Comparison of ENCODE assay signal across 9 cellular contexts in the genomic region with DNA sequence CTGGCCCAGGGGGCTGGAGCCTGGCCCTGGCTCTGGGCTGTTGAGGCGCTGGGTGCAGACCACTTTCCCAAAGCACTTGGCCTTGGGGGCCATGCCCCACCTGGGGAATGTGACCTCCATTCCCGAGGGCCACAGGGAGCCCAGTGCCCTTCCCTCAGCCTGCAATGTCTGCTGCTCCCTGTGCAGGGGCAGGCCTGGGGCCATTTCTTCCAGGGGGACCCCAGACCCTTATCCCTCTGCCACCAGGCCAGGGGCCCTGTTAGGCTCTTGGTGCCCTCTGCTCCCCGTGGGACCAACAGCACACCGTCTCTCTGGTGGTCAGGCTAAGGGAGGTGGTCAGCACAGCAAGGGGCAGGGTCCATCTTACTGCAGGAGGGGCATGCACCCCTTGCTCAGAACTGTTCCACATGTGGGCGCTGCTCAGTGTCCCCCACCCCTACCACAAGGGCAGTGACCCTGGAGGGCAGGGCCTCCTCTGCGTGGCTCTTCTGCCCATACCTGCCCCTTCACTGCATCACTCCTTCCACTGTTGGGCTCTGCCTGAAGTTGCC. TPM values are rescaled to one million over a fixed set of nuclear protein-coding genes. Genes with fewer than 3 reads are reported as not detected.
DNase-seq lines count a peak whose midpoint lies in the region; ATAC-seq, FAIRE-seq and TF ChIP-seq lines count a peak whose summit lies in the region.
"Had no signal": no experiment of that assay in that cellular context is flagged by ENCODE, and none has a peak within 500 bp of the region (broad histone marks: within the 10 kb centered on the region; RNA-seq: fewer than 3 reads in every experiment).

No MANE protein-coding gene starts in this region.

- intact Hi-C loops in activated T-helper 1 cell treated with anti-CD3 and anti-CD28 coated beads, Interleukin-12 subunit alpha, Interleukin-12 subunit beta, Interleukin-2, Interleukin-4 antibody, amounts not matched to agents 30 ng/mL and 10 ng/mL and 1 ng/mL, durations not matched to agents 14 hours and 24 hours and 36 hours (cut with micrococcal nuclease): no loop called here
- intact Hi-C loops in HepG2 (cut with micrococcal nuclease; ENCODE audit: unreplicated experiment) (no loop called here), testis (cut with DNase I; ENCODE audit: low total_unique reads) (no loop called here)

- H3K79me2 ChIP-seq in HepG2 (ENCODE audit: insufficient read depth, low read length): no peaks in the 10 kb centered on the region

- BruUV-seq in HepG2 (replicated peaks; lab: Mats Ljungman, UMichigan): TSS peak; percentile 78

- TF ChIP-seq RAD21 in HepG2 (CRISPR knock-in tag; IDR thresholded peaks at IDR 0.05): no peak

- peaks cover 4 to 10% of the 10 kb centered on the region in 2 experiments; a peak in 3 of 5 replicates for H3K27me3 ChIP-seq in HepG2 (ENCODE audit: control insufficient read depth in 1 of 2, insufficient read depth in 2 of 2, low read length in 2 of 2)
- no peaks in the 10 kb centered on the region for H3K27me3 ChIP-seq in testis

- H3K4me3 ChIP-seq in HepG2 (replicated peaks in 1 of 3; ENCODE audit: insufficient read depth in 1 of 3, low read depth in 2 of 3, low read length in 3 of 3): peak overlapping the region; percentile 44 to 73 (median 52)
- peak overlapping the region; percentile 37 to 72 for H3K4me3 ChIP-seq in testis

- peaks cover 6% of the 10 kb centered on the region for H3K4me1 Mint-ChIP-seq in activated CD8-positive, alpha-beta memory T cell treated with anti-CD3 and anti-CD28 coated beads, Interleukin-2, amount 10 ng/mL, durations not matched to agents 7 days and 5 days
- no peaks in the 10 kb centered on the region for H3K4me1 Mint-ChIP-seq in activated T-helper 1 cell treated with anti-CD3 and anti-CD28 coated beads, Interleukin-12 subunit alpha, Interleukin-12 subunit beta, Interleukin-2, Interleukin-4 antibody, amounts not matched to agents 30 ng/mL and 10 ng/mL and 1 ng/mL, durations not matched to agents 14 hours and 24 hours and 36 hours (ENCODE audit: low read depth)

- TF ChIP-seq CTCF in HepG2 (CRISPR knock-in tag; IDR thresholded peaks at IDR 0.05): peak; percentile 17; the same call in 1 of the 2 replicates
- TF ChIP-seq CTCF in testis (IDR thresholded peaks at IDR 0.05): no peak

- peak overlapping the region; percentile 59 for H3K27ac ChIP-seq in HepG2 (ENCODE audit: extremely low read length, insufficient read depth, low read length)
- peak overlapping the region in 1 of 2 donors; percentile 64 for H3K27ac ChIP-seq in testis

- no peak for DNase-seq in activated CD8-positive, alpha-beta memory T cell treated with anti-CD3 and anti-CD28 coated beads, Interleukin-2, amount 10 ng/mL, durations not matched to agents 7 days and 5 days
- no peak for DNase-seq in activated CD8-positive, alpha-beta memory T cell treated with anti-CD3 and anti-CD28 coated beads for 24 hours
- DNase-seq in activated T-helper 1 cell treated with anti-CD3 and anti-CD28 coated beads, Interleukin-12 subunit alpha, Interleukin-12 subunit beta, Interleukin-2, Interleukin-4 antibody, amounts not matched to agents 30 ng/mL and 10 ng/mL and 1 ng/mL, durations not matched to agents 14 hours and 24 hours and 36 hours (ENCODE audit: low spot score): no peak
- DNase-seq in HepG2 (ENCODE audit: low spot score) (no peak), testis (no peak), ACHN (no peak), NCI-H2196 treated with DMSO at 0.1 percent for 48 hours (lab: John Stamatoyannopoulos, UW; ENCODE audit: unreplicated experiment) (no peak)

- no peaks in the 10 kb centered on the region for H3K36me3 Mint-ChIP-seq in activated CD8-positive, alpha-beta memory T cell treated with anti-CD3 and anti-CD28 coated beads, Interleukin-2, amount 10 ng/mL, durations not matched to agents 7 days and 5 days
- no peaks in the 10 kb centered on the region for H3K36me3 Mint-ChIP-seq in activated T-helper 1 cell treated with anti-CD3 and anti-CD28 coated beads, Interleukin-12 subunit alpha, Interleukin-12 subunit beta, Interleukin-2, Interleukin-4 antibody, amounts not matched to agents 30 ng/mL and 10 ng/mL and 1 ng/mL, durations not matched to agents 14 hours and 24 hours and 36 hours (ENCODE audit: low read depth)
- H3K36me3 Mint-ChIP-seq: activated naive CD4-positive, alpha-beta T cell treated with anti-CD3 and anti-CD28 coated beads, Interleukin-2, amount 50 U/mL, for 72 hours had no signal

- peak overlapping the region; percentile 90 for H3K4me2 ChIP-seq in HepG2 (ENCODE audit: low read depth, low read length)

- WGBS in HepG2 (ENCODE audit: low lambda C conversion rate): no CpG with 5 or more reads among the region's 6 CpGs
- WGBS in testis, 2 donors: 73 to 85% methylated on average over 5 to 6 of the region's 6 CpGs

- no peaks in the 10 kb centered on the region for H4K20me1 ChIP-seq in HepG2 (ENCODE audit: insufficient read depth, low read length)

- H3K4me3 Mint-ChIP-seq in activated CD8-positive, alpha-beta memory T cell treated with anti-CD3 and anti-CD28 coated beads, Interleukin-2, amount 10 ng/mL, durations not matched to agents 7 days and 5 days: peak overlapping the region; percentile 63
- peak overlapping the region; percentile 49 for H3K4me3 Mint-ChIP-seq in activated T-helper 1 cell treated with anti-CD3 and anti-CD28 coated beads, Interleukin-12 subunit alpha, Interleukin-12 subunit beta, Interleukin-2, Interleukin-4 antibody, amounts not matched to agents 30 ng/mL and 10 ng/mL and 1 ng/mL, durations not matched to agents 14 hours and 24 hours and 36 hours

- peaks cover 9% of the 10 kb centered on the region for H3K27me3 Mint-ChIP-seq in activated CD8-positive, alpha-beta memory T cell treated with anti-CD3 and anti-CD28 coated beads, Interleukin-2, amount 10 ng/mL, durations not matched to agents 7 days and 5 days
- peaks cover 2% of the 10 kb centered on the region for H3K27me3 Mint-ChIP-seq in activated T-helper 1 cell treated with anti-CD3 and anti-CD28 coated beads, Interleukin-12 subunit alpha, Interleukin-12 subunit beta, Interleukin-2, Interleukin-4 antibody, amounts not matched to agents 30 ng/mL and 10 ng/mL and 1 ng/mL, durations not matched to agents 14 hours and 24 hours and 36 hours (ENCODE audit: insufficient read depth)

- H3K4me1 ChIP-seq in HepG2 (ENCODE audit: insufficient read depth, low read length) (peaks cover 65% of the 10 kb centered on the region), testis (peaks cover 13% of the 10 kb centered on the region)

- in situ Hi-C loops in HepG2 (cut with HindIII; ENCODE audit: extremely low pct_ligation_motif_present, low pct_unique_long_range_greater_than_20kb): no loop called here
- in situ Hi-C loops in ACHN (cut with HindIII; ENCODE audit: low pct_ligation_motif_present, low pct_unique_long_range_greater_than_20kb, low sequenced_read_pairs): no loop called here

- H3K36me3 ChIP-seq in HepG2 (replicated peaks in 1 of 2; ENCODE audit: control insufficient read depth in 1 of 2, insufficient read depth in 2 of 2, low read length in 2 of 2): no peaks in the 10 kb centered on the region
- H3K36me3 ChIP-seq in testis (ENCODE audit: low read depth, missing control alignments): no peaks in the 10 kb centered on the region

- no peaks in the 10 kb centered on the region for H3K9me3 ChIP-seq in HepG2 (ENCODE audit: low read length)
- no peaks in the 10 kb centered on the region for H3K9me3 ChIP-seq in testis

- H3K9me3 Mint-ChIP-seq in activated CD8-positive, alpha-beta memory T cell treated with anti-CD3 and anti-CD28 coated beads, Interleukin-2, amount 10 ng/mL, durations not matched to agents 7 days and 5 days (ENCODE audit: low read depth): no peaks in the 10 kb centered on the region
- no peaks in the 10 kb centered on the region for H3K9me3 Mint-ChIP-seq in activated T-helper 1 cell treated with anti-CD3 and anti-CD28 coated beads, Interleukin-12 subunit alpha, Interleukin-12 subunit beta, Interleukin-2, Interleukin-4 antibody, amounts not matched to agents 30 ng/mL and 10 ng/mL and 1 ng/mL, durations not matched to agents 14 hours and 24 hours and 36 hours
- H3K9me3 Mint-ChIP-seq: activated naive CD4-positive, alpha-beta T cell treated with anti-CD3 and anti-CD28 coated beads, Interleukin-2, amount 50 U/mL, for 72 hours had no signal

- H3K27ac Mint-ChIP-seq in activated CD8-positive, alpha-beta memory T cell treated with anti-CD3 and anti-CD28 coated beads, Interleukin-2, amount 10 ng/mL, durations not matched to agents 7 days and 5 days: no peak overlapping the region
- no peak overlapping the region for H3K27ac Mint-ChIP-seq in activated T-helper 1 cell treated with anti-CD3 and anti-CD28 coated beads, Interleukin-12 subunit alpha, Interleukin-12 subunit beta, Interleukin-2, Interleukin-4 antibody, amounts not matched to agents 30 ng/mL and 10 ng/mL and 1 ng/mL, durations not matched to agents 14 hours and 24 hours and 36 hours
- H3K27ac Mint-ChIP-seq: activated naive CD4-positive, alpha-beta T cell treated with anti-CD3 and anti-CD28 coated beads, Interleukin-2, amount 50 U/mL, for 72 hours had no signal

- POLR2A ChIA-PET in HepG2 (lab: Yijun Ruan, JAX): interaction anchor here (1.0 to 1.7 kb wide), 7 partner anchors 10 to 143 kb away, joined by 3 to 18 read pairs (median 9); no protein-coding TSS in a partner anchor

- no peak overlapping the region for H2AFZ ChIP-seq in HepG2 (ENCODE audit: low read length)

- peak overlapping the region; percentile 64 for H3K9ac ChIP-seq in HepG2 (ENCODE audit: insufficient read depth, low read depth, low read length)

- FAIRE-seq in HepG2 (lab: Jason Lieb, UNC): no peak

- TF ChIP-seq EP300 in HepG2 (IDR thresholded peaks at IDR 0.05; ENCODE audit: low read depth in 2 of 2, low read length in 2 of 2) (no peak), HepG2 (CRISPR knock-in tag; IDR thresholded peaks at IDR 0.05; ENCODE audit: borderline replicate concordance) (0 out of 2 replicates have a peak, but pooled peaks have one; percentile 3)

- CTCF ChIA-PET in activated CD8-positive, alpha-beta memory T cell treated with anti-CD3 and anti-CD28 coated beads, Interleukin-2, amount 10 ng/mL, durations not matched to agents 7 days and 5 days (lab: Charles Lee): interaction anchor here (2.9 kb wide), 1 partner anchor 11 kb away, joined by 12 read pairs; no protein-coding TSS in a partner anchor
- CTCF ChIA-PET in HepG2 (lab: Yijun Ruan, JAX; ENCODE audit: low intra/inter-chr PET ratio, low total read pairs): no interaction called here

- TF ChIP-seq POLR2A in HepG2 (IDR thresholded peaks at IDR 0.05; ENCODE audit: insufficient read depth in 1 of 2, low read depth in 2 of 2, low read length in 2 of 2) (no peak), testis (IDR thresholded peaks at IDR 0.05) (no peak)

- no peak for ATAC-seq in activated CD8-positive, alpha-beta memory T cell treated with anti-CD3 and anti-CD28 coated beads, Interleukin-2, amount 10 ng/mL, durations not matched to agents 7 days and 5 days
- ATAC-seq in HepG2 (peak; percentile 0; the same call in 2 of the 3 replicates), GM18858 (IDR thresholded peaks at IDR 0.05; ENCODE audit: unreplicated experiment) (no peak)

RNA-seq across cellular contexts. Expression of gene TMEM52, which starts 1.1 kb away (rescaled TPM):
- not detected for total RNA-seq in activated CD8-positive, alpha-beta memory T cell treated with anti-CD3 and anti-CD28 coated beads, Interleukin-2, amount 10 ng/mL, durations not matched to agents 7 days and 5 days
- 0.99 and 1.5 TPM in 2 replicates for total RNA-seq in activated T-helper 1 cell treated with anti-CD3 and anti-CD28 coated beads, Interleukin-12 subunit alpha, Interleukin-12 subunit beta, Interleukin-2, Interleukin-4 antibody, amounts not matched to agents 30 ng/mL and 10 ng/mL and 1 ng/mL, durations not matched to agents 14 hours and 24 hours and 36 hours
- total RNA-seq in HepG2 (2016; rRNA removed; fragmentation: Illumina TruSeq; extraction: Trizol) (12.9 and 18.7 TPM in 2 replicates), testis (100 to 1,000 TPM in 1 of 2 donors, 10 to 100 TPM in 1; 74.0 to 143 TPM)
- 49.1 and 56.2 TPM in 2 replicates for total RNA-seq in HepG2 (2016; cell fraction: cytosol; rRNA removed; fragmentation: Illumina TruSeq; extraction: Trizol; ENCODE audit: low read depth)
- 9.2 and 18.5 TPM in 2 replicates for total RNA-seq in HepG2 (2016; cell fraction: insoluble cytoplasmic fraction; rRNA removed; fragmentation: Illumina TruSeq; extraction: Trizol)
- 52.4 and 62.3 TPM in 2 replicates for total RNA-seq in HepG2 (2016; cell fraction: membrane; rRNA removed; fragmentation: Illumina TruSeq; extraction: Trizol)
- total RNA-seq in HepG2 (2016; cell fraction: nucleus; rRNA removed; fragmentation: Illumina TruSeq; extraction: Trizol): 7.7 and 11.9 TPM in 2 replicates
- polyA plus RNA-seq in HepG2 (2011; rRNA removed) (13.2 and 15.3 TPM in 2 replicates), testis (ENCODE audit: insufficient read depth, low read depth, low replicate concordance) (40.8 TPM)
- polyA plus RNA-seq in HepG2 (2011; cell fraction: cytosol; rRNA removed): 12.8 and 25.5 TPM in 2 replicates
- polyA plus RNA-seq in HepG2 (2011; cell fraction: nucleus; rRNA removed): 29.4 and 36.3 TPM in 2 replicates
- polyA plus RNA-seq in HepG2 (2012): 6.6 and 7.8 TPM in 2 replicates
- polyA plus RNA-seq in HepG2 (2016; cell fraction: cytosol; fragmentation: Illumina TruSeq; extraction: Trizol; ENCODE audit: low read depth): 77.9 and 88.5 TPM in 2 replicates
- 13.6 and 17.5 TPM in 2 replicates for polyA plus RNA-seq in HepG2 (2016; cell fraction: insoluble cytoplasmic fraction; fragmentation: Illumina TruSeq; extraction: Trizol; ENCODE audit: low read depth)
- 69.4 and 73.4 TPM in 2 replicates for polyA plus RNA-seq in HepG2 (2016; cell fraction: membrane; fragmentation: Illumina TruSeq; extraction: Trizol; ENCODE audit: low read depth)
- polyA plus RNA-seq in HepG2 (2016; cell fraction: nucleus; fragmentation: Illumina TruSeq; extraction: Trizol; ENCODE audit: insufficient read depth, low read depth): 21.1 and 21.2 TPM in 2 replicates
- 1.1 and 27.0 TPM in 2 replicates for polyA minus RNA-seq in HepG2 (2011; rRNA and poly(A)+ RNA removed; ENCODE audit: low replicate concordance)
- polyA minus RNA-seq in HepG2 (2011; cell fraction: cytosol; rRNA and poly(A)+ RNA removed): 7.6 and 7.8 TPM in 2 replicates
- polyA minus RNA-seq in HepG2 (2011; cell fraction: nucleus; rRNA and poly(A)+ RNA removed): 2.3 and 2.6 TPM in 2 replicates

RNA-seq across cellular contexts. Expression of gene CALML6, which starts 5.1 kb away (rescaled TPM):
- under 1 TPM in 1 of 2 experiments, not detected in 1; 0.45 TPM for total RNA-seq in activated CD8-positive, alpha-beta memory T cell treated with anti-CD3 and anti-CD28 coated beads, Interleukin-2, amount 10 ng/mL, durations not matched to agents 7 days and 5 days
- total RNA-seq in activated T-helper 1 cell treated with anti-CD3 and anti-CD28 coated beads, Interleukin-12 subunit alpha, Interleukin-12 subunit beta, Interleukin-2, Interleukin-4 antibody, amounts not matched to agents 30 ng/mL and 10 ng/mL and 1 ng/mL, durations not matched to agents 14 hours and 24 hours and 36 hours: 0.36 and 0.51 TPM in 2 replicates
- total RNA-seq in HepG2 (2016; rRNA removed; fragmentation: Illumina TruSeq; extraction: Trizol) (0.11 TPM in 1 of 2 replicates, not detected in the other), testis (1 to 10 TPM; 1.2 to 2.1 TPM)
- total RNA-seq in HepG2 (2016; cell fraction: cytosol; rRNA removed; fragmentation: Illumina TruSeq; extraction: Trizol; ENCODE audit: low read depth): not detected in 2 replicates
- 0.13 TPM in 1 of 2 replicates, not detected in the other for total RNA-seq in HepG2 (2016; cell fraction: insoluble cytoplasmic fraction; rRNA removed; fragmentation: Illumina TruSeq; extraction: Trizol)
- total RNA-seq in HepG2 (2016; cell fraction: membrane; rRNA removed; fragmentation: Illumina TruSeq; extraction: Trizol): not detected in 2 replicates
- total RNA-seq in HepG2 (2016; cell fraction: nucleus; rRNA removed; fragmentation: Illumina TruSeq; extraction: Trizol): not detected in 2 replicates
- polyA plus RNA-seq in HepG2 (2011; rRNA removed) (0.12 TPM in 1 of 2 replicates, not detected in the other), testis (ENCODE audit: insufficient read depth, low read depth, low replicate concordance) (0.96 TPM)
- polyA plus RNA-seq in HepG2 (2011; cell fraction: cytosol; rRNA removed): not detected in 2 replicates
- 0.80 and 1.5 TPM in 2 replicates for polyA plus RNA-seq in HepG2 (2011; cell fraction: nucleus; rRNA removed)
- not detected in 2 replicates for polyA plus RNA-seq in HepG2 (2012)
- polyA plus RNA-seq in HepG2 (2016; cell fraction: cytosol; fragmentation: Illumina TruSeq; extraction: Trizol; ENCODE audit: low read depth): not detected in 2 replicates
- not detected in 2 replicates for polyA plus RNA-seq in HepG2 (2016; cell fraction: insoluble cytoplasmic fraction; fragmentation: Illumina TruSeq; extraction: Trizol; ENCODE audit: low read depth)
- polyA plus RNA-seq in HepG2 (2016; cell fraction: membrane; fragmentation: Illumina TruSeq; extraction: Trizol; ENCODE audit: low read depth): not detected in 2 replicates
- polyA plus RNA-seq in HepG2 (2016; cell fraction: nucleus; fragmentation: Illumina TruSeq; extraction: Trizol; ENCODE audit: insufficient read depth, low read depth): 0.38 and 0.87 TPM in 2 replicates
- not detected in 2 replicates for polyA minus RNA-seq in HepG2 (2011; rRNA and poly(A)+ RNA removed; ENCODE audit: low replicate concordance)
- polyA minus RNA-seq in HepG2 (2011; cell fraction: cytosol; rRNA and poly(A)+ RNA removed): not detected in 2 replicates
- polyA minus RNA-seq in HepG2 (2011; cell fraction: nucleus; rRNA and poly(A)+ RNA removed): 0.64 TPM in 1 of 2 replicates, not detected in the other

RNA-seq across cellular contexts. Expression of gene GNB1, which starts 29.2 kb away (rescaled TPM):
- 100 to 1,000 TPM; 426 to 473 TPM for total RNA-seq in activated CD8-positive, alpha-beta memory T cell treated with anti-CD3 and anti-CD28 coated beads, Interleukin-2, amount 10 ng/mL, durations not matched to agents 7 days and 5 days
- total RNA-seq in activated T-helper 1 cell treated with anti-CD3 and anti-CD28 coated beads, Interleukin-12 subunit alpha, Interleukin-12 subunit beta, Interleukin-2, Interleukin-4 antibody, amounts not matched to agents 30 ng/mL and 10 ng/mL and 1 ng/mL, durations not matched to agents 14 hours and 24 hours and 36 hours: 382 and 398 TPM in 2 replicates
- 66.2 and 76.7 TPM in 2 replicates for total RNA-seq in HepG2 (2016; rRNA removed; fragmentation: Illumina TruSeq; extraction: Trizol)
- 98.5 and 108 TPM in 2 replicates for total RNA-seq in HepG2 (2016; cell fraction: cytosol; rRNA removed; fragmentation: Illumina TruSeq; extraction: Trizol; ENCODE audit: low read depth)
- 68.2 and 68.8 TPM in 2 replicates for total RNA-seq in HepG2 (2016; cell fraction: insoluble cytoplasmic fraction; rRNA removed; fragmentation: Illumina TruSeq; extraction: Trizol)
- 163 and 168 TPM in 2 replicates for total RNA-seq in HepG2 (2016; cell fraction: membrane; rRNA removed; fragmentation: Illumina TruSeq; extraction: Trizol)
- 45.2 and 49.3 TPM in 2 replicates for total RNA-seq in HepG2 (2016; cell fraction: nucleus; rRNA removed; fragmentation: Illumina TruSeq; extraction: Trizol)
- polyA plus RNA-seq in HepG2 (2011; rRNA removed): 327 and 345 TPM in 2 replicates
- 278 and 286 TPM in 2 replicates for polyA plus RNA-seq in HepG2 (2011; cell fraction: cytosol; rRNA removed)
- 169 and 179 TPM in 2 replicates for polyA plus RNA-seq in HepG2 (2011; cell fraction: nucleus; rRNA removed)
- polyA plus RNA-seq in HepG2 (2012): 196 and 197 TPM in 2 replicates
- polyA plus RNA-seq in HepG2 (2016; cell fraction: cytosol; fragmentation: Illumina TruSeq; extraction: Trizol; ENCODE audit: low read depth): 302 and 370 TPM in 2 replicates
- polyA plus RNA-seq in HepG2 (2016; cell fraction: insoluble cytoplasmic fraction; fragmentation: Illumina TruSeq; extraction: Trizol; ENCODE audit: low read depth): 201 and 257 TPM in 2 replicates
- polyA plus RNA-seq in HepG2 (2016; cell fraction: membrane; fragmentation: Illumina TruSeq; extraction: Trizol; ENCODE audit: low read depth): 387 and 445 TPM in 2 replicates
- 156 and 160 TPM in 2 replicates for polyA plus RNA-seq in HepG2 (2016; cell fraction: nucleus; fragmentation: Illumina TruSeq; extraction: Trizol; ENCODE audit: insufficient read depth, low read depth)
- 349 and 450 TPM in 2 replicates for polyA minus RNA-seq in HepG2 (2011; rRNA and poly(A)+ RNA removed; ENCODE audit: low replicate concordance)
- 168 and 187 TPM in 2 replicates for polyA minus RNA-seq in HepG2 (2011; cell fraction: cytosol; rRNA and poly(A)+ RNA removed)
- polyA minus RNA-seq in HepG2 (2011; cell fraction: nucleus; rRNA and poly(A)+ RNA removed): 63.1 and 70.6 TPM in 2 replicates
- total RNA-seq in testis: 100 to 1,000 TPM; 223 to 240 TPM
- polyA plus RNA-seq in testis (ENCODE audit: insufficient read depth, low read depth, low replicate concordance): 256 TPM
